Comparison of ENCODE assay signal across 29 cellular contexts in the genomic region with DNA sequence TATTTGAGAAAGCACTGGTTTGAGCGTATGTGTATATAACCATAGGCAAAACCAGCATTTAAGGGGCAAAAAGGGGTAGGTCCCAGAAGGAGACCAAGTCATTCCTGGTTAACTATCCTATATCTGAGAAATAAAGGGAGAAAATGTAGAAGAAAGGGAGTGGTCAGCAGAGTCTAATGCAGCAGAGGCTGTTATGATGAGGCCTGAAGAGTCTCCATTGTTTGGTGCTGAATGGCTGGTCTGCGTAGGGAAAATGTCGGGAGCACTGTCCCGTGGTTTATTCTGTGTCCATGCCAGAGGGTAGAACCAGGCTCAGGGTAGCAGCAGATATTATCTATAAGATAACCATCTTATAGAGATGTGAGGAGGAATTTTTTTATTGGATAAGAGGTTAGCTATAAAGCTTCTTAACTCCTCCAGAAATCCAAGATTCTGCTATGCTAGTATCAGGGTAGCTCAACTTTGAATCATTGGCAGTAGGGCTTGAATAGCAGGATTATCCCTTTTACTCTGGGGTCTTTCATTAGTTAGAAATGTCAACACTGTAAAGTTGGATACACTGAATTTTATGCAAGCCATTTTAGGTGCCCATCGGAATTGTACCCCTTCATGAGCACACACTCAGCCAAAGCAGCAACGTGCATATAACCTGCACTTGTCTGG.
DNase-seq lines count a peak whose midpoint lies in the region; ATAC-seq and TF ChIP-seq lines count a peak whose summit lies in the region.
"Had no signal": no experiment of that assay in that cellular context is flagged by ENCODE, and none has a peak within 500 bp of the region (broad histone marks: within the 10 kb centered on the region; RNA-seq: fewer than 3 reads in every experiment).

No MANE protein-coding gene starts in this region.

- no peak overlapping the region for H3K27ac Mint-ChIP-seq in activated CD4-positive, alpha-beta T cell treated with anti-CD3 and anti-CD28 coated beads for 36 hours
- H3K27ac Mint-ChIP-seq: activated CD4-positive, alpha-beta memory T cell treated with anti-CD3 and anti-CD28 coated beads for 36 hours; activated T-helper 1 cell treated with anti-CD3 and anti-CD28 coated beads, Interleukin-12 subunit alpha, Interleukin-12 subunit beta, Interleukin-2, Interleukin-4 antibody, amounts not matched to agents 30 ng/mL and 10 ng/mL and 1 ng/mL, durations not matched to agents 14 hours and 24 hours and 36 hours; dendritic cell treated with granulocyte-macrophage colony-stimulating factor and Interleukin-4, amounts not matched to agents 40 ng/mL and 50 ng/mL, for 4 days; stimulated activated memory B cell treated with anti-CD40 and anti-IgM and Interleukin-4, amounts not matched to agents 10 μg/mL and 1 μg/mL and 100 μg/mL, for 72 hours; T-helper 1 cell treated with Interleukin-12 subunit alpha and Interleukin-12 subunit beta and Interleukin-4 antibody, amounts not matched to agents 30 μg/mL and 1 μg/mL, for 36 hours; type B pancreatic cell had no signal

- POLR2A ChIA-PET in activated CD4-positive, alpha-beta T cell treated with anti-CD3 and anti-CD28 coated beads for 36 hours (lab: Charles Lee): no interaction called here

- H3K27me3 Mint-ChIP-seq in activated CD4-positive, alpha-beta T cell treated with anti-CD3 and anti-CD28 coated beads for 36 hours: no peaks in the 10 kb centered on the region
- H3K27me3 Mint-ChIP-seq: activated CD4-positive, alpha-beta memory T cell treated with anti-CD3 and anti-CD28 coated beads for 36 hours; central memory CD8-positive, alpha-beta T cell; dendritic cell treated with granulocyte-macrophage colony-stimulating factor and Interleukin-4, amounts not matched to agents 40 ng/mL and 50 ng/mL, for 4 days; naive B cell; stimulated activated memory B cell treated with anti-CD40 and anti-IgM and Interleukin-4, amounts not matched to agents 10 μg/mL and 1 μg/mL and 100 μg/mL, for 72 hours; type B pancreatic cell had no signal

- H3K9me3 Mint-ChIP-seq in activated CD4-positive, alpha-beta T cell treated with anti-CD3 and anti-CD28 coated beads for 36 hours (ENCODE audit: low read depth): no peaks in the 10 kb centered on the region
- H3K9me3 Mint-ChIP-seq: activated T-helper 1 cell treated with anti-CD3 and anti-CD28 coated beads, Interleukin-12 subunit alpha, Interleukin-12 subunit beta, Interleukin-2, Interleukin-4 antibody, amounts not matched to agents 30 ng/mL and 10 ng/mL and 1 ng/mL, durations not matched to agents 14 hours and 24 hours and 36 hours; dendritic cell treated with granulocyte-macrophage colony-stimulating factor and Interleukin-4, amounts not matched to agents 40 ng/mL and 50 ng/mL, for 4 days; naive B cell; stimulated activated memory B cell treated with anti-CD40 and anti-IgM and Interleukin-4, amounts not matched to agents 10 μg/mL and 1 μg/mL and 100 μg/mL, for 72 hours; T-helper 1 cell treated with Interleukin-12 subunit alpha and Interleukin-12 subunit beta and Interleukin-4 antibody, amounts not matched to agents 30 μg/mL and 1 μg/mL, for 36 hours; type B pancreatic cell had no signal

- CTCF ChIA-PET in activated CD4-positive, alpha-beta T cell treated with anti-CD3 and anti-CD28 coated beads for 36 hours (lab: Charles Lee): no interaction called here

- H3K9ac ChIP-seq in HUES6 (ENCODE audit: low read length) (no peak overlapping the region), iPS-18a (ENCODE audit: low read length) (peak overlapping the region; percentile 37)
- H3K9ac ChIP-seq: BLaER1 treated with 17β-estradiol and CSF1 and Interleukin-3, amounts not matched to agents 10 nM and 100 nM; SK-N-SH had no signal

- no peak overlapping the region for H3K4me3 Mint-ChIP-seq in activated CD4-positive, alpha-beta T cell treated with anti-CD3 and anti-CD28 coated beads for 36 hours
- H3K4me3 Mint-ChIP-seq: activated CD4-positive, alpha-beta memory T cell treated with anti-CD3 and anti-CD28 coated beads for 36 hours; activated T-helper 1 cell treated with anti-CD3 and anti-CD28 coated beads, Interleukin-12 subunit alpha, Interleukin-12 subunit beta, Interleukin-2, Interleukin-4 antibody, amounts not matched to agents 30 ng/mL and 10 ng/mL and 1 ng/mL, durations not matched to agents 14 hours and 24 hours and 36 hours; central memory CD8-positive, alpha-beta T cell; dendritic cell treated with granulocyte-macrophage colony-stimulating factor and Interleukin-4, amounts not matched to agents 40 ng/mL and 50 ng/mL, for 4 days; naive B cell; stimulated activated memory B cell treated with anti-CD40 and anti-IgM and Interleukin-4, amounts not matched to agents 10 μg/mL and 1 μg/mL and 100 μg/mL, for 72 hours; T-helper 1 cell treated with Interleukin-12 subunit alpha and Interleukin-12 subunit beta and Interleukin-4 antibody, amounts not matched to agents 30 μg/mL and 1 μg/mL, for 36 hours; type B pancreatic cell had no signal

- peak; percentile 61 for DNase-seq in pons (ENCODE audit: low spot score)
- DNase-seq in activated CD4-positive, alpha-beta T cell treated with anti-CD3 and anti-CD28 coated beads for 36 hours: no peak
- no peak for DNase-seq in NCI-H774 (lab: John Stamatoyannopoulos, UW)
- no peak for DNase-seq in NCI-H1105 (lab: John Stamatoyannopoulos, UW)
- DNase-seq: activated CD4-positive, alpha-beta memory T cell treated with anti-CD3 and anti-CD28 coated beads for 36 hours; activated CD4-positive, CD25-positive, alpha-beta regulatory T cell treated with anti-CD3 and anti-CD28 coated beads, Interleukin-2, amount 50 U/mL, for 72 hours; activated naive CD4-positive, alpha-beta T cell treated with Interleukin-2 at 50 U/mL for 16 hours; DMS79; esophagus squamous epithelium; foreskin melanocyte; GDM1; kidney glomerular epithelial cell; midbrain; naive B cell; NCI-H1048; NCI-H524 treated with DMSO at 0.1 percent for 48 hours; OCI-M1; SK-N-SH had no signal

- no peaks in the 10 kb centered on the region for H3K4me1 Mint-ChIP-seq in activated CD4-positive, alpha-beta T cell treated with anti-CD3 and anti-CD28 coated beads for 36 hours
- H3K4me1 Mint-ChIP-seq: central memory CD8-positive, alpha-beta T cell had no signal

- TF ChIP-seq CTCF in VCaP (conservative IDR thresholded peaks at IDR 0.05): no peak

- no peak for ATAC-seq in HG03432 (IDR thresholded peaks at IDR 0.05; ENCODE audit: unreplicated experiment)
- no peak for ATAC-seq in activated CD4-positive, alpha-beta T cell treated with anti-CD3 and anti-CD28 coated beads for 36 hours
- ATAC-seq: stimulated activated memory B cell treated with anti-CD40 and anti-IgM and Interleukin-4, amounts not matched to agents 10 μg/mL and 1 μg/mL and 100 μg/mL, for 72 hours had no signal

- no peaks in the 10 kb centered on the region for H3K36me3 Mint-ChIP-seq in activated CD4-positive, alpha-beta T cell treated with anti-CD3 and anti-CD28 coated beads for 36 hours (ENCODE audit: low read depth)
- H3K36me3 Mint-ChIP-seq: activated CD4-positive, alpha-beta memory T cell treated with anti-CD3 and anti-CD28 coated beads for 36 hours had no signal

- H3K27ac ChIP-seq in HUES6 (ENCODE audit: low read depth, low read length) (peak overlapping the region; percentile 70; the same call in 1 of the 2 replicates), VCaP (peak overlapping the region; percentile 4; the same call in 1 of the 2 replicates), iPS-18a (ENCODE audit: low read length) (peak overlapping the region; percentile 70)
- H3K27ac ChIP-seq: BLaER1 treated with 17β-estradiol and CSF1 and Interleukin-3, amounts not matched to agents 10 nM and 100 nM; esophagus squamous epithelium had no signal

- no peak overlapping the region for H3K4me3 ChIP-seq in HUES6 (ENCODE audit: low read depth, low read length)
- H3K4me3 ChIP-seq in iPS-18a (ENCODE audit: low read length): peak overlapping the region; percentile 6
- H3K4me3 ChIP-seq: BLaER1 treated with 17β-estradiol and CSF1 and Interleukin-3, amounts not matched to agents 10 nM and 100 nM; esophagus squamous epithelium had no signal

- no peaks in the 10 kb centered on the region for H3K9me3 ChIP-seq in HUES6 (ENCODE audit: control insufficient read depth, insufficient read depth, low read depth, low read length)
- H3K9me3 ChIP-seq in iPS-18a (ENCODE audit: control insufficient read depth, low read depth, low read length): no peaks in the 10 kb centered on the region
- H3K9me3 ChIP-seq: BLaER1 treated with 17β-estradiol and CSF1 and Interleukin-3, amounts not matched to agents 10 nM and 100 nM; esophagus squamous epithelium; SK-N-SH had no signal

- no peaks in the 10 kb centered on the region for H3K36me3 ChIP-seq in HUES6 (ENCODE audit: control insufficient read depth, insufficient read depth, low read length)
- no peaks in the 10 kb centered on the region for H3K36me3 ChIP-seq in iPS-18a (ENCODE audit: control insufficient read depth, low read depth, low read length)
- H3K36me3 ChIP-seq: esophagus squamous epithelium had no signal

- H3K4me1 ChIP-seq in HUES6 (ENCODE audit: control insufficient read depth, insufficient read depth, low read length) (peaks cover 27% of the 10 kb centered on the region), iPS-18a (ENCODE audit: control insufficient read depth, low read depth, low read length) (peaks cover 33% of the 10 kb centered on the region)
- H3K4me1 ChIP-seq: BLaER1 treated with 17β-estradiol and CSF1 and Interleukin-3, amounts not matched to agents 10 nM and 100 nM; esophagus squamous epithelium had no signal

- H3K27me3 ChIP-seq in HUES6 (ENCODE audit: control insufficient read depth, insufficient read depth, low read length) (no peaks in the 10 kb centered on the region), iPS-18a (ENCODE audit: control insufficient read depth, insufficient read depth, low read length) (no peaks in the 10 kb centered on the region)
- H3K27me3 ChIP-seq: BLaER1 treated with 17β-estradiol and CSF1 and Interleukin-3, amounts not matched to agents 10 nM and 100 nM; esophagus squamous epithelium had no signal

- intact Hi-C loops in activated CD4-positive, alpha-beta T cell treated with anti-CD3 and anti-CD28 coated beads for 36 hours (cut with DNase I, micrococcal nuclease): no loop called here

Comparison
In these comparisons a context has a peak if more than half of its experiments do, and no peak if none do; other contexts are left out.
1. H3K27ac ChIP-seq: peak in every context shown above with its lines; median percentile 70 in HUES6; 70 in iPS-18a; 4 in VCaP.